ENCODE assay signal across 35 cellular contexts in genomic region chr14:92203116-92203515, GRCh38.
"Had no signal": no experiment of that assay in that cellular context is flagged by ENCODE, and none has a peak within 500 bp of the region (broad histone marks: within the 10 kb centered on the region; RNA-seq: fewer than 3 reads in every experiment).

No MANE protein-coding gene starts in this region.

- H3K36me3 ChIP-seq: adrenal gland, brain microvascular endothelial cell, breast epithelium had no signal

- H3K4me1 ChIP-seq: adrenal gland, body of pancreas, breast epithelium had no signal

- H3K4me3 Mint-ChIP-seq: activated B cell treated with CpG ODN at 0.5 μM for 24 hours; activated CD4-positive, alpha-beta memory T cell treated with anti-CD3 and anti-CD28 coated beads for 36 hours; activated CD4-positive, alpha-beta T cell treated with anti-CD3 and anti-CD28 coated beads, Interleukin-2, amount 10 ng/mL, durations not matched to agents 24 days and 14 days; activated CD8-positive, alpha-beta T cell treated with anti-CD3 and anti-CD28 coated beads for 36 hours; activated naive CD4-positive, alpha-beta T cell treated with anti-CD3 and anti-CD28 coated beads for 36 hours; activated naive CD8-positive, alpha-beta T cell treated with anti-CD3 and anti-CD28 coated beads for 36 hours; activated T-cell treated with anti-CD3 and anti-CD28 coated beads, Interleukin-2, amount 50 U/mL, for 4 hours; activated T-cell treated with anti-CD3 and anti-CD28 coated beads, Interleukin-2, amount 50 U/mL, for 72 hours; activated T-helper 1 cell treated with anti-CD3 and anti-CD28 coated beads, Interleukin-12 subunit alpha, Interleukin-12 subunit beta, Interleukin-2, Interleukin-4 antibody, amounts not matched to agents 30 ng/mL and 10 ng/mL and 1 ng/mL, durations not matched to agents 14 hours and 24 hours and 36 hours; activated T-helper 17 cell treated with anti-CD3 and anti-CD28 coated beads, Interleukin-2, amount 50 U/mL, for 72 hours; T-helper 1 cell treated with Interleukin-12 subunit alpha and Interleukin-12 subunit beta and Interleukin-4 antibody, amounts not matched to agents 30 μg/mL and 1 μg/mL, for 36 hours; T-helper 2 cell treated with Interferon-gamma antibody and Interleukin-4, amounts not matched to agents 5 μg/mL and 100 μg/mL, for 36 hours had no signal

- H3K27ac ChIP-seq: adrenal gland, body of pancreas, brain microvascular endothelial cell, breast epithelium, VCaP had no signal

- H3K27me3 ChIP-seq: adrenal gland, body of pancreas, breast epithelium had no signal

- DNase-seq: activated B cell treated with CpG ODN at 0.5 μM for 24 hours; activated CD4-positive, alpha-beta memory T cell treated with anti-CD3 and anti-CD28 coated beads for 36 hours; activated CD4-positive, alpha-beta T cell treated with anti-CD3 and anti-CD28 coated beads for 4 hours; activated CD4-positive, alpha-beta T cell treated with anti-CD3 and anti-CD28 coated beads, Interleukin-2, amount 10 ng/mL, durations not matched to agents 24 days and 14 days; activated CD4-positive, alpha-beta T cell treated with anti-CD3 and anti-CD28 coated beads, Interleukin-2, amount 50 U/mL, for 1 hour; activated CD4-positive, alpha-beta T cell treated with anti-CD3 and anti-CD28 coated beads, Interleukin-2, amount 50 U/mL, for 4 hours; activated CD4-positive, CD25-positive, alpha-beta regulatory T cell treated with anti-CD3 and anti-CD28 coated beads, Interleukin-2, amount 50 U/mL, for 72 hours; activated CD8-positive, alpha-beta memory T cell treated with anti-CD3 and anti-CD28 coated beads, Interleukin-2, amount 50 U/mL, for 4 hours; activated CD8-positive, alpha-beta T cell treated with anti-CD3 and anti-CD28 coated beads for 36 hours; activated effector memory CD4-positive, alpha-beta T cell treated with anti-CD3 and anti-CD28 coated beads, Interleukin-2, amount 50 U/mL, for 16 hours; activated gamma-delta T cell treated with Interleukin-2 at 50 U/mL for 16 hours; activated naive CD4-positive, alpha-beta T cell; activated naive CD4-positive, alpha-beta T cell treated with anti-CD3 and anti-CD28 coated beads for 36 hours; activated naive CD4-positive, alpha-beta T cell treated with anti-CD3 and anti-CD28 coated beads, Interleukin-2, amount 50 U/mL, for 16 hours; activated naive CD8-positive, alpha-beta T cell treated with anti-CD3 and anti-CD28 coated beads for 36 hours; activated T-cell treated with anti-CD3 and anti-CD28 coated beads for 4 hours; activated T-cell treated with anti-CD3 and anti-CD28 coated beads, Interleukin-2, amount 50 U/mL, for 1 hour; activated T-cell treated with anti-CD3 and anti-CD28 coated beads, Interleukin-2, amount 50 U/mL, for 4 hours; activated T-cell treated with anti-CD3 and anti-CD28 coated beads, Interleukin-2, amount 50 U/mL, for 72 hours; adrenal gland; amniotic stem cell; aorta; body of pancreas; brain microvascular endothelial cell; central memory CD4-positive, alpha-beta T cell; T-helper 1 cell; T-helper 2 cell; T-helper 9 cell had no signal

- H3K36me3 Mint-ChIP-seq: activated CD4-positive, alpha-beta memory T cell treated with anti-CD3 and anti-CD28 coated beads for 36 hours; activated naive CD4-positive, alpha-beta T cell treated with anti-CD3 and anti-CD28 coated beads, Interleukin-2, amount 50 U/mL, for 72 hours; activated naive CD8-positive, alpha-beta T cell treated with anti-CD3 and anti-CD28 coated beads for 36 hours had no signal

- H3K4me3 ChIP-seq: adrenal gland, body of pancreas, breast epithelium had no signal

- H3K4me1 Mint-ChIP-seq: activated B cell treated with CpG ODN at 0.5 μM for 24 hours; activated CD4-positive, alpha-beta T cell treated with anti-CD3 and anti-CD28 coated beads, Interleukin-2, amount 10 ng/mL, durations not matched to agents 24 days and 14 days; activated T-helper 17 cell treated with anti-CD3 and anti-CD28 coated beads, Interleukin-2, amount 50 U/mL, for 72 hours had no signal

- ATAC-seq: activated CD8-positive, alpha-beta T cell treated with anti-CD3 and anti-CD28 coated beads for 36 hours; activated naive CD4-positive, alpha-beta T cell treated with anti-CD3 and anti-CD28 coated beads, Interleukin-2, amount 50 U/mL, for 72 hours; activated T-cell treated with anti-CD3 and anti-CD28 coated beads, Interleukin-2, amount 50 U/mL, for 4 hours; activated T-cell treated with anti-CD3 and anti-CD28 coated beads, Interleukin-2, amount 50 U/mL, for 72 hours; activated T-helper 17 cell treated with anti-CD3 and anti-CD28 coated beads, Interleukin-2, amount 50 U/mL, for 72 hours; body of pancreas had no signal

- H3K27ac Mint-ChIP-seq: activated B cell treated with CpG ODN at 0.5 μM for 24 hours; activated CD4-positive, alpha-beta memory T cell treated with anti-CD3 and anti-CD28 coated beads for 36 hours; activated CD4-positive, alpha-beta T cell treated with anti-CD3 and anti-CD28 coated beads, Interleukin-2, amount 10 ng/mL, durations not matched to agents 24 days and 14 days; activated CD8-positive, alpha-beta T cell treated with anti-CD3 and anti-CD28 coated beads for 36 hours; activated naive CD4-positive, alpha-beta T cell treated with anti-CD3 and anti-CD28 coated beads for 36 hours; activated naive CD4-positive, alpha-beta T cell treated with anti-CD3 and anti-CD28 coated beads, Interleukin-2, amount 50 U/mL, for 72 hours; activated naive CD8-positive, alpha-beta T cell treated with anti-CD3 and anti-CD28 coated beads for 36 hours; activated T-cell treated with anti-CD3 and anti-CD28 coated beads, Interleukin-2, amount 50 U/mL, for 72 hours; activated T-helper 1 cell treated with anti-CD3 and anti-CD28 coated beads, Interleukin-12 subunit alpha, Interleukin-12 subunit beta, Interleukin-2, Interleukin-4 antibody, amounts not matched to agents 30 ng/mL and 10 ng/mL and 1 ng/mL, durations not matched to agents 14 hours and 24 hours and 36 hours; activated T-helper 17 cell treated with anti-CD3 and anti-CD28 coated beads, Interleukin-2, amount 50 U/mL, for 72 hours; T-helper 1 cell treated with Interleukin-12 subunit alpha and Interleukin-12 subunit beta and Interleukin-4 antibody, amounts not matched to agents 30 μg/mL and 1 μg/mL, for 36 hours; T-helper 2 cell treated with Interferon-gamma antibody and Interleukin-4, amounts not matched to agents 5 μg/mL and 100 μg/mL, for 36 hours had no signal

- H3K9me3 Mint-ChIP-seq: activated B cell treated with CpG ODN at 0.5 μM for 24 hours; activated CD4-positive, alpha-beta memory T cell treated with anti-CD3 and anti-CD28 coated beads for 36 hours; activated CD4-positive, alpha-beta T cell treated with anti-CD3 and anti-CD28 coated beads, Interleukin-2, amount 10 ng/mL, durations not matched to agents 24 days and 14 days; activated CD8-positive, alpha-beta T cell treated with anti-CD3 and anti-CD28 coated beads for 36 hours; activated naive CD4-positive, alpha-beta T cell treated with anti-CD3 and anti-CD28 coated beads for 36 hours; activated naive CD4-positive, alpha-beta T cell treated with anti-CD3 and anti-CD28 coated beads, Interleukin-2, amount 50 U/mL, for 72 hours; activated naive CD8-positive, alpha-beta T cell treated with anti-CD3 and anti-CD28 coated beads for 36 hours; activated T-cell treated with anti-CD3 and anti-CD28 coated beads, Interleukin-2, amount 50 U/mL, for 4 hours; activated T-cell treated with anti-CD3 and anti-CD28 coated beads, Interleukin-2, amount 50 U/mL, for 72 hours; activated T-helper 1 cell treated with anti-CD3 and anti-CD28 coated beads, Interleukin-12 subunit alpha, Interleukin-12 subunit beta, Interleukin-2, Interleukin-4 antibody, amounts not matched to agents 30 ng/mL and 10 ng/mL and 1 ng/mL, durations not matched to agents 14 hours and 24 hours and 36 hours; activated T-helper 17 cell treated with anti-CD3 and anti-CD28 coated beads, Interleukin-2, amount 50 U/mL, for 72 hours; T-helper 1 cell treated with Interleukin-12 subunit alpha and Interleukin-12 subunit beta and Interleukin-4 antibody, amounts not matched to agents 30 μg/mL and 1 μg/mL, for 36 hours; T-helper 2 cell treated with Interferon-gamma antibody and Interleukin-4, amounts not matched to agents 5 μg/mL and 100 μg/mL, for 36 hours had no signal

- H3K9me3 ChIP-seq: adrenal gland, body of pancreas, breast epithelium had no signal
